Comparison of ENCODE assay signal across 1 cellular context in genomic region chr17:77599699-77600098, GRCh38.
TF ChIP-seq lines count a peak whose summit lies in the region.

No MANE protein-coding gene starts in this region.

TF ChIP-seq in HepG2, 621 proteins besides CTCF, POLR2A, EP300 and RAD21 (continued from another document):
- TF ChIP-seq PATZ1 (CRISPR knock-in tag; IDR thresholded peaks at IDR 0.05), result no peak
- no peak for TF ChIP-seq CREB1 (IDR thresholded peaks at IDR 0.05)
- no peak for TF ChIP-seq CREB1 (CRISPR knock-in tag; IDR thresholded peaks at IDR 0.05)
- TF ChIP-seq ZNF207 (IDR thresholded peaks at IDR 0.05; ENCODE audit: borderline replicate concordance), result no peak
- no peak for TF ChIP-seq HNRNPLL (IDR thresholded peaks at IDR 0.05; ENCODE audit: low read depth, low read length, poor library complexity, severe bottlenecking)
